ENCODE assay signal across 8 cellular contexts in the genomic region with DNA sequence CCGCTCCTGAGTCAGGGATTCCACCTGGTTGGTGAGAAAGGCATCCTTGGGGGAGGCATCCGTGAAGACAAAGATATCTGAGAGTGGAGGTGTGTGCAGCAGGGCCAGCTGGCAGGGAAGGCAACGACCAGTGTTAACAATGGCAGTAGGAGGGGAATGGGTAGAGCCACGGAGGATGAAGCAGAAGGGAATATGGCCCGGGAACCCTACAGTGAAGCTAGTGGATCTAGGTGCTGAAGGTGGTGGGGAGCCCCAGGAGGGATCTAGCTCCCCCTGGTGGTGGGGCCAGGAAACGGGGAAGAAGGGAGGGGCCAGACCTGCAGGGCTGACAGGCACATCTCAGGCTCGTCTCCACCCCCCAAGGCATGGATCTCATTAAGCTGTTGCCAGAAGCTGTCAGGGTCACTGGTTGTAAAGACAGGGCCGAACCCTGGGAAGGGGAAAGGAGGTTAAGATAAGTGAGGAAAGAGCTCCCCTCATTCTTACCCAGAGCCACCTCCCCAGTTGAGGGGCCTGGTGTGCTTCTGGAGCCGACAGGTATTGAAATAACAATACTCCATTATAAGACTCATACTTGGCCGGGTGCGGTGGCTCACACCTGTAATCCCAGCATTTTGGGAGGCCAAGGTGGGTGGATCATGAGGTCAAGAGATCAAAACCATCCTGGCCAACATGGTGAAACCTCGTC. TPM values are rescaled to one million over a fixed set of nuclear protein-coding genes. Genes with fewer than 3 reads are reported as not detected.
DNase-seq lines count a peak whose midpoint lies in the region; ATAC-seq and TF ChIP-seq lines count a peak whose summit lies in the region.

No MANE protein-coding gene starts in this region.

- no peaks in the 10 kb centered on the region for H3K36me3 ChIP-seq in colonic mucosa

- H3K4me3 ChIP-seq in colonic mucosa, result no peak overlapping the region

- H3K27ac ChIP-seq in colonic mucosa, result peak overlapping the region; percentile 77

- intact Hi-C loops in activated CD4-positive, alpha-beta T cell treated with anti-CD3 and anti-CD28 coated beads for 36 hours (cut with DNase I, micrococcal nuclease), result loop anchor here (1.0 to 5.0 kb wide), 3 partner anchors 33 to 90 kb away; a partner anchor contains a TSS
- intact Hi-C loops in colonic mucosa (cut with DNase I), result loop anchor here (5.0 to 10.0 kb wide), 3 partner anchors 62 to 185 kb away; a partner anchor contains a TSS

- TF ChIP-seq CTCF in colonic mucosa (IDR thresholded peaks at IDR 0.05), result peak; percentile 93

- H3K4me3 Mint-ChIP-seq in activated CD4-positive, alpha-beta T cell treated with anti-CD3 and anti-CD28 coated beads for 36 hours, result no peak overlapping the region

- H3K27ac Mint-ChIP-seq in activated CD4-positive, alpha-beta T cell treated with anti-CD3 and anti-CD28 coated beads for 36 hours, result peak overlapping the region; percentile 80

- peak; percentile 88 for ATAC-seq in activated CD4-positive, alpha-beta T cell treated with anti-CD3 and anti-CD28 coated beads for 36 hours

- H3K27me3 Mint-ChIP-seq in activated CD4-positive, alpha-beta T cell treated with anti-CD3 and anti-CD28 coated beads for 36 hours, result no peaks in the 10 kb centered on the region

- CTCF ChIA-PET in activated CD4-positive, alpha-beta T cell treated with anti-CD3 and anti-CD28 coated beads for 36 hours (lab: Charles Lee), result interaction anchor here (0.6 to 2.6 kb wide), 31 partner anchors 10 to 464 kb away, joined by 3 to 15 read pairs (median 4); a partner anchor contains a TSS

- no peaks in the 10 kb centered on the region for H3K4me1 ChIP-seq in colonic mucosa

- H3K9ac ChIP-seq in colonic mucosa (ENCODE audit: low read depth in 2 of 2, low read length in 2 of 2), result no peak overlapping the region

- POLR2A ChIA-PET in activated CD4-positive, alpha-beta T cell treated with anti-CD3 and anti-CD28 coated beads for 36 hours (lab: Charles Lee), result interaction anchor here (0.6 to 1.4 kb wide), 4 partner anchors 30 to 69 kb away, joined by 3 to 6 read pairs (median 4); a partner anchor contains a TSS

- no peaks in the 10 kb centered on the region for H3K9me3 ChIP-seq in colonic mucosa

- H3K9me3 Mint-ChIP-seq in activated CD4-positive, alpha-beta T cell treated with anti-CD3 and anti-CD28 coated beads for 36 hours (ENCODE audit: low read depth), result no peaks in the 10 kb centered on the region

- peaks cover 19% of the 10 kb centered on the region for H3K4me1 Mint-ChIP-seq in activated CD4-positive, alpha-beta T cell treated with anti-CD3 and anti-CD28 coated beads for 36 hours

- peak; percentile 45 for DNase-seq in NK-92 treated with Interleukin-12 subunit alpha and Interleukin-12 subunit beta, amount 100 ng/mL, for 24 hours (lab: John Stamatoyannopoulos, UW)
- DNase-seq in NK-92 (lab: John Stamatoyannopoulos, UW; ENCODE audit: unreplicated experiment) (no peak), NCI-H345 (lab: John Stamatoyannopoulos, UW) (peak; percentile 47), colonic mucosa (peak; percentile 93), lung microvascular endothelial cell (ENCODE audit: low read depth in 2 of 2) (peak; percentile 59 to 73), midbrain (lab: John Stamatoyannopoulos, UW) (no peak)
- DNase-seq in activated CD4-positive, alpha-beta T cell treated with anti-CD3 and anti-CD28 coated beads for 36 hours, result peak; percentile 91
- peak; percentile 93 for DNase-seq in stimulated activated CD8-positive, alpha-beta memory T cell treated with anti-CD3 and anti-CD28 coated beads, Interleukin-4, amount 100 ng/mL, for 48 hours

- peaks cover 7% of the 10 kb centered on the region for H3K36me3 Mint-ChIP-seq in activated CD4-positive, alpha-beta T cell treated with anti-CD3 and anti-CD28 coated beads for 36 hours (ENCODE audit: low read depth)

- no peaks in the 10 kb centered on the region for H3K27me3 ChIP-seq in colonic mucosa

RNA-seq across cellular contexts. Expression of a gene that starts 7.3 kb away (rescaled TPM):
- 1 to 10 TPM; 1.4 to 1.5 TPM for total RNA-seq in activated CD4-positive, alpha-beta T cell treated with anti-CD3 and anti-CD28 coated beads for 36 hours
- total RNA-seq in colonic mucosa (10 to 100 TPM in 1 of 2 donors, 1 to 10 TPM in 1; 6.1 to 10.1 TPM), lung microvascular endothelial cell (under 0.01 and 0.40 TPM in 2 replicates)

RNA-seq across cellular contexts. Expression of a gene that starts 7.4 kb away (rescaled TPM):
- 10 to 100 TPM; 12.2 to 13.2 TPM for total RNA-seq in activated CD4-positive, alpha-beta T cell treated with anti-CD3 and anti-CD28 coated beads for 36 hours
- total RNA-seq in colonic mucosa (1 to 10 TPM; 1.7 to 8.9 TPM), lung microvascular endothelial cell (1.6 and 2.0 TPM in 2 replicates)

RNA-seq across cellular contexts. Expression of a gene that starts 25.7 kb away (rescaled TPM):
- total RNA-seq in activated CD4-positive, alpha-beta T cell treated with anti-CD3 and anti-CD28 coated beads for 36 hours, result 100 to 1,000 TPM; 147 to 169 TPM
- total RNA-seq in colonic mucosa (100 to 1,000 TPM in 1 of 2 donors, 10 to 100 TPM in 1; 40.8 to 136 TPM), lung microvascular endothelial cell (36.3 and 39.0 TPM in 2 replicates)

RNA-seq across cellular contexts. Expression of a gene that starts 30.0 kb away (rescaled TPM):
- total RNA-seq in activated CD4-positive, alpha-beta T cell treated with anti-CD3 and anti-CD28 coated beads for 36 hours, result 100 to 1,000 TPM in 1 of 2 experiments, 10 to 100 TPM in 1; 92.1 to 126 TPM
- total RNA-seq in colonic mucosa, result 10 to 100 TPM; 13.3 to 34.2 TPM
- 1.4 and 2.6 TPM in 2 replicates for total RNA-seq in lung microvascular endothelial cell

RNA-seq across cellular contexts. Expression of a gene that starts 33.5 kb away (rescaled TPM):
- 100 to 1,000 TPM; 357 to 438 TPM for total RNA-seq in activated CD4-positive, alpha-beta T cell treated with anti-CD3 and anti-CD28 coated beads for 36 hours
- total RNA-seq in colonic mucosa (100 to 1,000 TPM; 622 to 646 TPM), lung microvascular endothelial cell (469 and 552 TPM in 2 replicates)

Comparison
In these comparisons a context has a peak if more than half of its experiments do, and no peak if none do; other contexts are left out.
1. DNase-seq: peak in NK-92 treated with Interleukin-12 subunit alpha and Interleukin-12 subunit beta, amount 100 ng/mL, for 24 hours (single experiment), NCI-H345 (single experiment), activated CD4-positive, alpha-beta T cell treated with anti-CD3 and anti-CD28 coated beads for 36 hours (single experiment), colonic mucosa (single experiment), lung microvascular endothelial cell (2 of 2) and stimulated activated CD8-positive, alpha-beta memory T cell treated with anti-CD3 and anti-CD28 coated beads, Interleukin-4, amount 100 ng/mL, for 48 hours (single experiment); none in NK-92 (single experiment) and midbrain (single experiment).